In the genomic region with DNA sequence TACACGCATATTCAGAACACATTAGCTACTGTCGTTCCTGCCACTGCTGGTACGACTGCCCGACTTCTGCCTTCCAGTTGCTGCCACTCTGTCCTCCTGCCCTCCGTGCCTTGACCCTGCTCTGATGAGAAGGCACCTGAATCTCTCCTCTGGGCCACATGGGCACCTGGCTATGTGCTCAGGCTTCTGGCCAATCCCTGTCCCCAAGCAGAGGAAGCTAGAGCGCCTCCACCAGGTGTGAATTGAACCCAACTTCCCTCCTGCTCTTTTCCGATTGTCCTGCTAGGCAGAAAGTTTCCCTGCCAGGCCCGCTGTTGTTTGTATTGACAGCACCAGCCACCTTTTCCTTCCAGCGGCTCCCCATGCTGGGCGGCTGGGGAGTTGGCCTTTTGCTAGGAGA, we compare ENCODE assay signal across 29 cellular contexts.
"Had no signal": no experiment of that assay in that cellular context is flagged by ENCODE, and none has a peak within 500 bp of the region (broad histone marks: within the 10 kb centered on the region; RNA-seq: fewer than 3 reads in every experiment).

No MANE protein-coding gene starts in this region.

- DNase-seq: activated CD4-positive, alpha-beta T cell treated with anti-CD3 and anti-CD28 coated beads for 4 hours; activated CD8-positive, alpha-beta memory T cell treated with anti-CD3 and anti-CD28 coated beads, Interleukin-2, amount 50 U/mL, for 4 hours; activated CD8-positive, alpha-beta T cell treated with anti-CD3 and anti-CD28 coated beads for 36 hours; activated effector memory CD4-positive, alpha-beta T cell treated with Interleukin-2 at 50 U/mL for 16 hours; activated naive CD4-positive, alpha-beta T cell treated with Interleukin-2 at 50 U/mL for 16 hours; activated naive CD8-positive, alpha-beta T cell treated with anti-CD3 and anti-CD28 coated beads, Interleukin-2, amount 50 U/mL, for 24 hours; amniotic stem cell; body of pancreas; NCI-H1092; NCI-H1417; NCI-H1930; NCI-H2171; NCI-H2227 treated with DMSO at 0.1 percent for 48 hours; NCI-H446 treated with DMSO at 0.1 percent for 48 hours; NCI-H526; NCI-H82; OCI-M1; Peyer's patch; Right ventricle myocardium superior; SJCRH30; SK-N-SH; T-helper 1 cell had no signal

- H3K9ac ChIP-seq: KMS-11, SK-N-SH had no signal

- FAIRE-seq: bronchial epithelial cell had no signal

- ATAC-seq: activated CD4-positive, CD25-positive, alpha-beta regulatory T cell treated with anti-CD3 and anti-CD28 coated beads, Interleukin-2, amount 50 U/mL, for 24 hours; activated CD8-positive, alpha-beta T cell treated with anti-CD3 and anti-CD28 coated beads for 36 hours; activated naive CD4-positive, alpha-beta T cell treated with anti-CD3 and anti-CD28 coated beads, Interleukin-2, amount 50 U/mL, for 72 hours; activated naive CD8-positive, alpha-beta T cell treated with anti-CD3 and anti-CD28 coated beads, Interleukin-2, amount 50 U/mL, for 24 hours; body of pancreas had no signal

- H3K4me3 ChIP-seq: ascending aorta, body of pancreas, Peyer's patch, SJCRH30 had no signal

- H3K4me1 ChIP-seq: ascending aorta, body of pancreas, Peyer's patch, SJCRH30 had no signal

- H3K9me3 ChIP-seq: ascending aorta, body of pancreas, Peyer's patch, SJCRH30, SK-N-SH had no signal

- H3K27me3 ChIP-seq: ascending aorta, body of pancreas, Peyer's patch, SJCRH30 had no signal

- H3K9me2 ChIP-seq: SK-N-SH had no signal

- H3K4me2 ChIP-seq: KMS-11, SK-N-SH had no signal

- H3K36me3 ChIP-seq: ascending aorta, Peyer's patch, SJCRH30 had no signal

- H3K27ac ChIP-seq: ascending aorta, body of pancreas, KMS-11, Peyer's patch, RWPE1, SJCRH30, VCaP had no signal
